ENCODE assay signal across 14 cellular contexts in genomic region chr20:63758152-63758551, GRCh38. TPM values are rescaled to one million over a fixed set of nuclear protein-coding genes. Genes with fewer than 3 reads are reported as not detected.
A peak's percentile ranks its signal among the peaks of the same experiment; 100 is the strongest.
DNase-seq lines count a peak whose midpoint lies in the region; ATAC-seq and TF ChIP-seq lines count a peak whose summit lies in the region.
"Had no signal": no experiment of that assay in that cellular context is flagged by ENCODE, and none has a peak within 500 bp of the region (broad histone marks: within the 10 kb centered on the region; RNA-seq: fewer than 3 reads in every experiment).

No MANE protein-coding gene starts in this region.

- ATAC-seq in activated CD8-positive, alpha-beta T cell treated with anti-CD3 and anti-CD28 coated beads, Interleukin-2, amount 10 ng/mL, durations not matched to agents 7 days and 5 days, result no peak
- no peak for ATAC-seq in activated CD8-positive, alpha-beta T cell treated with anti-CD3 and anti-CD28 coated beads for 36 hours
- ATAC-seq in stimulated activated effector memory CD8-positive, alpha-beta T cell treated with anti-CD3 and anti-CD28 coated beads, Interleukin-12 subunit alpha, Interleukin-12 subunit beta, amount 100 ng/mL, for 72 hours, result no peak
- ATAC-seq: HCT116 had no signal

- DNase-seq in activated CD8-positive, alpha-beta T cell treated with anti-CD3 and anti-CD28 coated beads, Interleukin-2, amount 10 ng/mL, durations not matched to agents 7 days and 5 days, result no peak
- no peak for DNase-seq in activated CD8-positive, alpha-beta T cell treated with anti-CD3 and anti-CD28 coated beads for 36 hours
- DNase-seq in glutamatergic neuron (no peak), SK-N-DZ (ENCODE audit: low spot score) (no peak), NCI-H510A (lab: John Stamatoyannopoulos, UW) (no peak)
- DNase-seq in stimulated activated effector memory CD8-positive, alpha-beta T cell treated with anti-CD3 and anti-CD28 coated beads, Interleukin-12 subunit alpha, Interleukin-12 subunit beta, amount 100 ng/mL, for 72 hours (ENCODE audit: low spot score in 2 of 2), result no peak
- DNase-seq: CD4-positive, CD25-positive, alpha-beta regulatory T cell; DMS53; GF-D8; IMR-90 had no signal

- no peak overlapping the region for H3K4me3 ChIP-seq in HEK293 (ENCODE audit: low read depth, low read length)
- H3K4me3 ChIP-seq: BLaER1 had no signal

- H3K9me3 ChIP-seq in HEK293 (ENCODE audit: control insufficient read depth, insufficient read depth, low read depth, low read length), result no peaks in the 10 kb centered on the region
- H3K9me3 ChIP-seq: BLaER1 had no signal

- H3K36me3 ChIP-seq in HEK293 (ENCODE audit: control insufficient read depth in 2 of 2, insufficient read depth in 1 of 2, low read length in 2 of 2), result no peaks in the 10 kb centered on the region
- H3K36me3 ChIP-seq: BLaER1 had no signal

- peaks cover 22% of the 10 kb centered on the region for H3K4me1 Mint-ChIP-seq in activated CD8-positive, alpha-beta T cell treated with anti-CD3 and anti-CD28 coated beads, Interleukin-2, amount 10 ng/mL, durations not matched to agents 7 days and 5 days (ENCODE audit: low read depth)
- peaks cover 7% of the 10 kb centered on the region for H3K4me1 Mint-ChIP-seq in activated CD8-positive, alpha-beta T cell treated with anti-CD3 and anti-CD28 coated beads for 36 hours (ENCODE audit: low read depth)
- H3K4me1 Mint-ChIP-seq in glutamatergic neuron (ENCODE audit: low read depth, unreplicated experiment), result peaks cover 23% of the 10 kb centered on the region
- peaks cover 27% of the 10 kb centered on the region for H3K4me1 Mint-ChIP-seq in stimulated activated effector memory CD8-positive, alpha-beta T cell treated with anti-CD3 and anti-CD28 coated beads, Interleukin-12 subunit alpha, Interleukin-12 subunit beta, amount 100 ng/mL, for 72 hours

- intact Hi-C loops in activated CD8-positive, alpha-beta T cell treated with anti-CD3 and anti-CD28 coated beads for 36 hours (cut with micrococcal nuclease), result no loop called here

- POLR2A ChIA-PET in activated CD8-positive, alpha-beta T cell treated with anti-CD3 and anti-CD28 coated beads, Interleukin-2, amount 10 ng/mL, durations not matched to agents 7 days and 5 days (lab: Charles Lee), result no interaction called here
- POLR2A ChIA-PET in activated CD8-positive, alpha-beta T cell treated with anti-CD3 and anti-CD28 coated beads for 36 hours (lab: Charles Lee), result no interaction called here
- POLR2A ChIA-PET in HEK293 (lab: Yijun Ruan, JAX), result no interaction called here

- H3K9me3 Mint-ChIP-seq in activated CD8-positive, alpha-beta T cell treated with anti-CD3 and anti-CD28 coated beads, Interleukin-2, amount 10 ng/mL, durations not matched to agents 7 days and 5 days (ENCODE audit: insufficient read depth), result no peaks in the 10 kb centered on the region
- H3K9me3 Mint-ChIP-seq in activated CD8-positive, alpha-beta T cell treated with anti-CD3 and anti-CD28 coated beads for 36 hours, result no peaks in the 10 kb centered on the region
- H3K9me3 Mint-ChIP-seq in glutamatergic neuron (ENCODE audit: unreplicated experiment), result peaks cover 27% of the 10 kb centered on the region
- no peaks in the 10 kb centered on the region for H3K9me3 Mint-ChIP-seq in stimulated activated effector memory CD8-positive, alpha-beta T cell treated with anti-CD3 and anti-CD28 coated beads, Interleukin-12 subunit alpha, Interleukin-12 subunit beta, amount 100 ng/mL, for 72 hours

- CTCF ChIA-PET in activated CD8-positive, alpha-beta T cell treated with anti-CD3 and anti-CD28 coated beads, Interleukin-2, amount 10 ng/mL, durations not matched to agents 7 days and 5 days (lab: Charles Lee), result no interaction called here
- CTCF ChIA-PET in activated CD8-positive, alpha-beta T cell treated with anti-CD3 and anti-CD28 coated beads for 36 hours (lab: Charles Lee), result interaction anchor here (0.7 to 1.4 kb wide), 2 partner anchors 51 to 106 kb away, joined by 3 read pairs; partner anchors contain the start of genes ARFRP1 and ZGPAT
- CTCF ChIA-PET in HEK293 (lab: Yijun Ruan, JAX), result no interaction called here

- peak overlapping the region; percentile 6 for H3K27ac Mint-ChIP-seq in activated CD8-positive, alpha-beta T cell treated with anti-CD3 and anti-CD28 coated beads, Interleukin-2, amount 10 ng/mL, durations not matched to agents 7 days and 5 days
- H3K27ac Mint-ChIP-seq in activated CD8-positive, alpha-beta T cell treated with anti-CD3 and anti-CD28 coated beads for 36 hours, result no peak overlapping the region
- H3K27ac Mint-ChIP-seq in glutamatergic neuron (ENCODE audit: unreplicated experiment), result peak overlapping the region; percentile 62
- H3K27ac Mint-ChIP-seq in stimulated activated effector memory CD8-positive, alpha-beta T cell treated with anti-CD3 and anti-CD28 coated beads, Interleukin-12 subunit alpha, Interleukin-12 subunit beta, amount 100 ng/mL, for 72 hours, result peak overlapping the region; percentile 63

- H3K27me3 Mint-ChIP-seq in activated CD8-positive, alpha-beta T cell treated with anti-CD3 and anti-CD28 coated beads, Interleukin-2, amount 10 ng/mL, durations not matched to agents 7 days and 5 days (ENCODE audit: low read depth), result peaks cover 29% of the 10 kb centered on the region
- no peaks in the 10 kb centered on the region for H3K27me3 Mint-ChIP-seq in activated CD8-positive, alpha-beta T cell treated with anti-CD3 and anti-CD28 coated beads for 36 hours
- H3K27me3 Mint-ChIP-seq in glutamatergic neuron (ENCODE audit: unreplicated experiment), result peaks cover 9% of the 10 kb centered on the region
- H3K27me3 Mint-ChIP-seq: CD4-positive, CD25-positive, alpha-beta regulatory T cell had no signal

- no peak for TF ChIP-seq CTCF in activated CD8-positive, alpha-beta T cell treated with anti-CD3 and anti-CD28 coated beads for 36 hours (IDR thresholded peaks at IDR 0.05)
- TF ChIP-seq CTCF in HEK293 (tag by site-specific recombination; IDR thresholded peaks at IDR 0.05) (no peak), glutamatergic neuron (IDR thresholded peaks at IDR 0.05; ENCODE audit: partially characterized antibody, unreplicated experiment) (no peak)

- H3K27ac ChIP-seq in HEK293 (ENCODE audit: extremely low read depth, low read depth, low read length), result no peak overlapping the region
- H3K27ac ChIP-seq: 22Rv1, BLaER1 had no signal

- H3K36me3 Mint-ChIP-seq in activated CD8-positive, alpha-beta T cell treated with anti-CD3 and anti-CD28 coated beads, Interleukin-2, amount 10 ng/mL, durations not matched to agents 7 days and 5 days (ENCODE audit: low read depth), result no peaks in the 10 kb centered on the region
- H3K36me3 Mint-ChIP-seq in activated CD8-positive, alpha-beta T cell treated with anti-CD3 and anti-CD28 coated beads for 36 hours (ENCODE audit: low read depth), result no peaks in the 10 kb centered on the region
- peaks cover 18% of the 10 kb centered on the region for H3K36me3 Mint-ChIP-seq in glutamatergic neuron (ENCODE audit: unreplicated experiment)
- peaks cover 5% of the 10 kb centered on the region for H3K36me3 Mint-ChIP-seq in stimulated activated effector memory CD8-positive, alpha-beta T cell treated with anti-CD3 and anti-CD28 coated beads, Interleukin-12 subunit alpha, Interleukin-12 subunit beta, amount 100 ng/mL, for 72 hours
- H3K36me3 Mint-ChIP-seq: CD4-positive, CD25-positive, alpha-beta regulatory T cell had no signal

- H3K4me1 ChIP-seq in HEK293 (ENCODE audit: control insufficient read depth, insufficient read depth, low read length), result no peaks in the 10 kb centered on the region

- no peak overlapping the region for H3K4me3 Mint-ChIP-seq in activated CD8-positive, alpha-beta T cell treated with anti-CD3 and anti-CD28 coated beads, Interleukin-2, amount 10 ng/mL, durations not matched to agents 7 days and 5 days
- no peak overlapping the region for H3K4me3 Mint-ChIP-seq in activated CD8-positive, alpha-beta T cell treated with anti-CD3 and anti-CD28 coated beads for 36 hours
- peak overlapping the region; percentile 16 for H3K4me3 Mint-ChIP-seq in glutamatergic neuron (ENCODE audit: unreplicated experiment)
- no peak overlapping the region for H3K4me3 Mint-ChIP-seq in stimulated activated effector memory CD8-positive, alpha-beta T cell treated with anti-CD3 and anti-CD28 coated beads, Interleukin-12 subunit alpha, Interleukin-12 subunit beta, amount 100 ng/mL, for 72 hours

RNA-seq across cellular contexts. Expression of gene SLC2A4RG, which starts 18.6 kb away (rescaled TPM):
- total RNA-seq in activated CD8-positive, alpha-beta T cell treated with anti-CD3 and anti-CD28 coated beads, Interleukin-2, amount 10 ng/mL, durations not matched to agents 7 days and 5 days, result 10 to 100 TPM; 97.2 TPM
- 10 to 100 TPM; 38.5 to 39.8 TPM for total RNA-seq in activated CD8-positive, alpha-beta T cell treated with anti-CD3 and anti-CD28 coated beads for 36 hours
- 47.9 TPM for total RNA-seq in glutamatergic neuron (ENCODE audit: unreplicated experiment)
- polyA plus RNA-seq in SK-N-DZ (2014; cell fraction: cytosol; rRNA removed), result 50.4 and 67.1 TPM in 2 replicates
- polyA plus RNA-seq in SK-N-DZ (2014; cell fraction: nucleus; rRNA removed), result 316 and 353 TPM in 2 replicates

RNA-seq across cellular contexts. Expression of gene LIME1, which starts 21.7 kb away (rescaled TPM):
- total RNA-seq in activated CD8-positive, alpha-beta T cell treated with anti-CD3 and anti-CD28 coated beads, Interleukin-2, amount 10 ng/mL, durations not matched to agents 7 days and 5 days, result 100 to 1,000 TPM; 163 to 165 TPM
- 10 to 100 TPM; 15.5 to 16.8 TPM for total RNA-seq in activated CD8-positive, alpha-beta T cell treated with anti-CD3 and anti-CD28 coated beads for 36 hours
- total RNA-seq in glutamatergic neuron (ENCODE audit: unreplicated experiment), result 16.6 TPM
- 22.8 and 33.6 TPM in 2 replicates for polyA plus RNA-seq in SK-N-DZ (2014; cell fraction: cytosol; rRNA removed)
- polyA plus RNA-seq in SK-N-DZ (2014; cell fraction: nucleus; rRNA removed), result 394 and 517 TPM in 2 replicates

RNA-seq across cellular contexts. Expression of gene ZGPAT, which starts 50.3 kb away (rescaled TPM):
- 10 to 100 TPM; 38.6 to 43.5 TPM for total RNA-seq in activated CD8-positive, alpha-beta T cell treated with anti-CD3 and anti-CD28 coated beads, Interleukin-2, amount 10 ng/mL, durations not matched to agents 7 days and 5 days
- total RNA-seq in activated CD8-positive, alpha-beta T cell treated with anti-CD3 and anti-CD28 coated beads for 36 hours, result 10 to 100 TPM; 22.4 to 22.5 TPM
- 41.5 TPM for total RNA-seq in glutamatergic neuron (ENCODE audit: unreplicated experiment)
- polyA plus RNA-seq in SK-N-DZ (2014; cell fraction: cytosol; rRNA removed), result 22.1 and 62.6 TPM in 2 replicates
- 151 and 241 TPM in 2 replicates for polyA plus RNA-seq in SK-N-DZ (2014; cell fraction: nucleus; rRNA removed)

RNA-seq across cellular contexts. Expression of gene ARFRP1, which starts 50.4 kb away (rescaled TPM):
- total RNA-seq in activated CD8-positive, alpha-beta T cell treated with anti-CD3 and anti-CD28 coated beads, Interleukin-2, amount 10 ng/mL, durations not matched to agents 7 days and 5 days, result 10 to 100 TPM; 55.2 to 57.6 TPM
- 10 to 100 TPM; 41.7 to 44.2 TPM for total RNA-seq in activated CD8-positive, alpha-beta T cell treated with anti-CD3 and anti-CD28 coated beads for 36 hours
- 51.9 TPM for total RNA-seq in glutamatergic neuron (ENCODE audit: unreplicated experiment)
- 72.1 and 74.1 TPM in 2 replicates for polyA plus RNA-seq in SK-N-DZ (2014; cell fraction: cytosol; rRNA removed)
- polyA plus RNA-seq in SK-N-DZ (2014; cell fraction: nucleus; rRNA removed), result 137 and 172 TPM in 2 replicates
